In genomic region chr2:60677376-60677775, GRCh38 we compare ENCODE assay signal across 33 cellular contexts.
"Had no signal": no experiment of that assay in that cellular context is flagged by ENCODE, and none has a peak within 500 bp of the region (broad histone marks: within the 10 kb centered on the region; RNA-seq: fewer than 3 reads in every experiment).

No MANE protein-coding gene starts in this region.

- H3K9me3 ChIP-seq: adrenal gland, SJSA1, SK-N-SH had no signal

- H3K4me3 ChIP-seq: adrenal gland, PC-9, SJSA1 had no signal

- H3K27ac Mint-ChIP-seq: activated B cell treated with CpG ODN at 0.5 μM for 24 hours; activated CD4-positive, alpha-beta memory T cell treated with anti-CD3 and anti-CD28 coated beads for 36 hours; activated naive CD4-positive, alpha-beta T cell treated with anti-CD3 and anti-CD28 coated beads for 36 hours; activated naive CD4-positive, alpha-beta T cell treated with anti-CD3 and anti-CD28 coated beads, Interleukin-2, amount 50 U/mL, for 72 hours; activated T-helper 1 cell treated with anti-CD3 and anti-CD28 coated beads, Interleukin-12 subunit alpha, Interleukin-12 subunit beta, Interleukin-2, Interleukin-4 antibody, amounts not matched to agents 30 ng/mL and 10 ng/mL and 1 ng/mL, durations not matched to agents 14 hours and 24 hours and 36 hours; T-helper 1 cell treated with Interleukin-12 subunit alpha and Interleukin-12 subunit beta and Interleukin-4 antibody, amounts not matched to agents 30 μg/mL and 1 μg/mL, for 36 hours; T-helper 2 cell treated with Interferon-gamma antibody and Interleukin-4, amounts not matched to agents 5 μg/mL and 100 μg/mL, for 36 hours had no signal

- FAIRE-seq: astrocyte, bronchial epithelial cell, TTC549 had no signal

- H3K4me1 ChIP-seq: adrenal gland, SJSA1 had no signal

- H3K27me3 ChIP-seq: adrenal gland had no signal

- H3K36me3 Mint-ChIP-seq: activated CD4-positive, alpha-beta memory T cell treated with anti-CD3 and anti-CD28 coated beads for 36 hours; activated naive CD4-positive, alpha-beta T cell treated with anti-CD3 and anti-CD28 coated beads, Interleukin-2, amount 50 U/mL, for 72 hours; brain had no signal

- H3K27ac ChIP-seq: adrenal gland, PC-9, SJSA1, VCaP had no signal

- ATAC-seq: activated naive CD4-positive, alpha-beta T cell treated with anti-CD3 and anti-CD28 coated beads, Interleukin-2, amount 50 U/mL, for 72 hours; activated T-cell treated with anti-CD3 and anti-CD28 coated beads, Interleukin-2, amount 50 U/mL, for 4 hours had no signal

- H3K4me3 Mint-ChIP-seq: activated B cell treated with CpG ODN at 0.5 μM for 24 hours; activated CD4-positive, alpha-beta memory T cell treated with anti-CD3 and anti-CD28 coated beads for 36 hours; activated naive CD4-positive, alpha-beta T cell treated with anti-CD3 and anti-CD28 coated beads for 36 hours; activated T-cell treated with anti-CD3 and anti-CD28 coated beads, Interleukin-2, amount 50 U/mL, for 4 hours; activated T-helper 1 cell treated with anti-CD3 and anti-CD28 coated beads, Interleukin-12 subunit alpha, Interleukin-12 subunit beta, Interleukin-2, Interleukin-4 antibody, amounts not matched to agents 30 ng/mL and 10 ng/mL and 1 ng/mL, durations not matched to agents 14 hours and 24 hours and 36 hours; brain; T-helper 1 cell treated with Interleukin-12 subunit alpha and Interleukin-12 subunit beta and Interleukin-4 antibody, amounts not matched to agents 30 μg/mL and 1 μg/mL, for 36 hours; T-helper 2 cell treated with Interferon-gamma antibody and Interleukin-4, amounts not matched to agents 5 μg/mL and 100 μg/mL, for 36 hours had no signal

- H3K4me2 ChIP-seq: PC-9, SK-N-SH had no signal

- H3K9me3 Mint-ChIP-seq: activated B cell treated with CpG ODN at 0.5 μM for 24 hours; activated CD4-positive, alpha-beta memory T cell treated with anti-CD3 and anti-CD28 coated beads for 36 hours; activated naive CD4-positive, alpha-beta T cell treated with anti-CD3 and anti-CD28 coated beads for 36 hours; activated naive CD4-positive, alpha-beta T cell treated with anti-CD3 and anti-CD28 coated beads, Interleukin-2, amount 50 U/mL, for 72 hours; activated T-cell treated with anti-CD3 and anti-CD28 coated beads, Interleukin-2, amount 50 U/mL, for 4 hours; activated T-helper 1 cell treated with anti-CD3 and anti-CD28 coated beads, Interleukin-12 subunit alpha, Interleukin-12 subunit beta, Interleukin-2, Interleukin-4 antibody, amounts not matched to agents 30 ng/mL and 10 ng/mL and 1 ng/mL, durations not matched to agents 14 hours and 24 hours and 36 hours; brain; T-helper 1 cell treated with Interleukin-12 subunit alpha and Interleukin-12 subunit beta and Interleukin-4 antibody, amounts not matched to agents 30 μg/mL and 1 μg/mL, for 36 hours; T-helper 2 cell treated with Interferon-gamma antibody and Interleukin-4, amounts not matched to agents 5 μg/mL and 100 μg/mL, for 36 hours had no signal

- H2AFZ ChIP-seq: PC-9 had no signal

- H3K9ac ChIP-seq: SK-N-SH had no signal

- H3K9me2 ChIP-seq: SK-N-SH had no signal

- H3K36me3 ChIP-seq: adrenal gland, SJSA1 had no signal

- DNase-seq: activated B cell treated with CpG ODN at 0.5 μM for 24 hours; activated CD4-positive, alpha-beta memory T cell treated with anti-CD3 and anti-CD28 coated beads for 36 hours; activated CD4-positive, alpha-beta T cell treated with anti-CD3 and anti-CD28 coated beads for 4 hours; activated CD4-positive, alpha-beta T cell treated with anti-CD3 and anti-CD28 coated beads, Interleukin-2, amount 50 U/mL, for 1 hour; activated CD4-positive, CD25-positive, alpha-beta regulatory T cell treated with anti-CD3 and anti-CD28 coated beads, Interleukin-2, amount 50 U/mL, for 72 hours; activated CD8-positive, alpha-beta memory T cell treated with anti-CD3 and anti-CD28 coated beads, Interleukin-2, amount 50 U/mL, for 4 hours; activated gamma-delta T cell treated with Interleukin-2 at 50 U/mL for 16 hours; activated naive CD4-positive, alpha-beta T cell treated with anti-CD3 and anti-CD28 coated beads for 36 hours; activated T-cell treated with anti-CD3 and anti-CD28 coated beads for 4 hours; activated T-cell treated with anti-CD3 and anti-CD28 coated beads, Interleukin-2, amount 50 U/mL, for 4 hours; cerebellar nuclear complex; KG1; NCI-H1105; NCI-H1417 treated with DMSO at 0.1 percent for 48 hours; NCI-H187 treated with DMSO at 0.1 percent for 48 hours; NCI-H2081 treated with DMSO at 0.1 percent for 48 hours; NCI-H226; NCI-H446 treated with DMSO at 0.1 percent for 48 hours; NCI-H524; PC-9; SHP77 treated with DMSO at 0.1 percent for 48 hours; SK-N-SH had no signal
